In the genomic region with DNA sequence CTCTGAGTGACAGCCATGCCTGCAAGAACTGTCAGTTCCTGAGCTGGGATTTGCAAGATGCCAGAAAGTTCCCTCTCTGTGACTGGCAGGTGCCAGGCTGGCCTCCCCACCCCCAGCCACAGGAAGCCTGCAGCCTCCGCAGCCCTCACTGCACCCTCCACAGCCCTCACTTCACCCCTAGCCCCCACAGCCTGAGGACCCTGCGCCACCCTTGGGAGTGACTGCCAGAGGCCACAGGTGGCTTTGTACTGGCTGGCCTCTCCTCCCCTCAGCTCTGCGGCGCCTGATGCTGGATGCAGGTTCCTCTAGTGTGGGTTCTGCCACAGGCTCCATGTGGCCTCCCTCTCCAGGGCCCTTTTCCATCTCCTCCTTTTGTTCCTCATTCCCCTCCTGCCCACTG, we compare ENCODE assay signal across 25 cellular contexts. TPM values are rescaled to one million over a fixed set of nuclear protein-coding genes. Genes with fewer than 3 reads are reported as not detected.
DNase-seq lines count a peak whose midpoint lies in the region; ATAC-seq and TF ChIP-seq lines count a peak whose summit lies in the region.
"Had no signal": no experiment of that assay in that cellular context is flagged by ENCODE, and none has a peak within 500 bp of the region (broad histone marks: within the 10 kb centered on the region; RNA-seq: fewer than 3 reads in every experiment).

No MANE protein-coding gene starts in this region.

- H4K20me1 ChIP-seq in neural progenitor cell (ENCODE audit: low read depth): no peaks in the 10 kb centered on the region

- intact Hi-C loops in upper lobe of right lung (cut with DNase I): no loop called here

- H3K4me1 ChIP-seq in neural progenitor cell (peaks cover 11% of the 10 kb centered on the region), upper lobe of right lung (no peaks in the 10 kb centered on the region)
- H3K4me1 ChIP-seq: HAP-1 had no signal

- peaks cover 1% of the 10 kb centered on the region for H3K27me3 Mint-ChIP-seq in activated CD4-positive, alpha-beta T cell treated with anti-CD3 and anti-CD28 coated beads, Interleukin-2, amount 10 ng/mL, durations not matched to agents 7 days and 5 days
- H3K27me3 Mint-ChIP-seq in neural progenitor cell (ENCODE audit: insufficient read depth, low read depth): peaks cover 36% of the 10 kb centered on the region
- H3K27me3 Mint-ChIP-seq: CD4-positive, alpha-beta T cell had no signal

- TF ChIP-seq CTCF in neural progenitor cell (IDR thresholded peaks at IDR 0.05): no peak
- no peak for TF ChIP-seq CTCF in upper lobe of right lung (IDR thresholded peaks at IDR 0.05)

- H3K4me3 ChIP-seq in neural progenitor cell (no peak overlapping the region), upper lobe of right lung (no peak overlapping the region)
- H3K4me3 ChIP-seq: GM12878, GM23338, HAP-1, SK-N-MC had no signal

- H3K79me2 ChIP-seq in neural progenitor cell (ENCODE audit: low read depth): no peaks in the 10 kb centered on the region

- H3K36me3 ChIP-seq in neural progenitor cell: no peaks in the 10 kb centered on the region
- H3K36me3 ChIP-seq in upper lobe of right lung: no peaks in the 10 kb centered on the region
- H3K36me3 ChIP-seq: HAP-1 had no signal

- no peak for ATAC-seq in upper lobe of right lung
- ATAC-seq: GM12878, GM23338 had no signal

- no peaks in the 10 kb centered on the region for H3K36me3 Mint-ChIP-seq in activated CD4-positive, alpha-beta T cell treated with anti-CD3 and anti-CD28 coated beads, Interleukin-2, amount 10 ng/mL, durations not matched to agents 7 days and 5 days (ENCODE audit: low read depth)
- H3K36me3 Mint-ChIP-seq in neural progenitor cell: no peaks in the 10 kb centered on the region

- H3K9me3 ChIP-seq in neural progenitor cell (ENCODE audit: low read depth) (no peaks in the 10 kb centered on the region), upper lobe of right lung (no peaks in the 10 kb centered on the region)
- H3K9me3 ChIP-seq: HAP-1 had no signal

- H3K27ac ChIP-seq in neural progenitor cell (no peak overlapping the region), upper lobe of right lung (no peak overlapping the region)
- H3K27ac ChIP-seq: 22Rv1, SK-N-MC had no signal

- CTCF ChIA-PET in activated CD4-positive, alpha-beta T cell treated with anti-CD3 and anti-CD28 coated beads, Interleukin-2, amount 10 ng/mL, durations not matched to agents 7 days and 5 days (lab: Charles Lee): no interaction called here

- H3K9ac ChIP-seq in neural progenitor cell: no peak overlapping the region

- no peaks in the 10 kb centered on the region for H3K27me3 ChIP-seq in neural progenitor cell
- H3K27me3 ChIP-seq in upper lobe of right lung: no peaks in the 10 kb centered on the region

- no peak overlapping the region for H3K4me3 Mint-ChIP-seq in activated CD4-positive, alpha-beta T cell treated with anti-CD3 and anti-CD28 coated beads, Interleukin-2, amount 10 ng/mL, durations not matched to agents 7 days and 5 days
- no peak overlapping the region for H3K4me3 Mint-ChIP-seq in neural progenitor cell
- H3K4me3 Mint-ChIP-seq: CD4-positive, alpha-beta T cell; GM23338 had no signal

- H3K9me3 Mint-ChIP-seq in activated CD4-positive, alpha-beta T cell treated with anti-CD3 and anti-CD28 coated beads, Interleukin-2, amount 10 ng/mL, durations not matched to agents 7 days and 5 days: no peaks in the 10 kb centered on the region
- H3K9me3 Mint-ChIP-seq in neural progenitor cell: no peaks in the 10 kb centered on the region
- H3K9me3 Mint-ChIP-seq: CD4-positive, alpha-beta T cell; GM23338 had no signal

- no peaks in the 10 kb centered on the region for H3K4me1 Mint-ChIP-seq in activated CD4-positive, alpha-beta T cell treated with anti-CD3 and anti-CD28 coated beads, Interleukin-2, amount 10 ng/mL, durations not matched to agents 7 days and 5 days
- H3K4me1 Mint-ChIP-seq in neural progenitor cell: peaks cover 24% of the 10 kb centered on the region

- no peaks in the 10 kb centered on the region for H3F3A ChIP-seq in neural progenitor cell (ENCODE audit: low read depth)

- H3K4me2 ChIP-seq in neural progenitor cell: no peak overlapping the region
- H3K4me2 ChIP-seq: GM23338 had no signal

- no peak overlapping the region for H2AFZ ChIP-seq in neural progenitor cell (replicated peaks)
- H2AFZ ChIP-seq: GM23338 had no signal

- peak overlapping the region; percentile 55 for H3K27ac Mint-ChIP-seq in activated CD4-positive, alpha-beta T cell treated with anti-CD3 and anti-CD28 coated beads, Interleukin-2, amount 10 ng/mL, durations not matched to agents 7 days and 5 days
- H3K27ac Mint-ChIP-seq in neural progenitor cell: peak overlapping the region; percentile 9
- H3K27ac Mint-ChIP-seq: CD4-positive, alpha-beta T cell; GM23338 had no signal

- POLR2A ChIA-PET in activated CD4-positive, alpha-beta T cell treated with anti-CD3 and anti-CD28 coated beads, Interleukin-2, amount 10 ng/mL, durations not matched to agents 7 days and 5 days (lab: Charles Lee): no interaction called here

- DNase-seq in activated CD4-positive, alpha-beta T cell treated with anti-CD3 and anti-CD28 coated beads, Interleukin-2, amount 10 ng/mL, durations not matched to agents 7 days and 5 days: no peak
- DNase-seq in activated CD4-positive, alpha-beta T cell treated with anti-CD3 and anti-CD28 coated beads, Interleukin-2, amount 50 U/mL, for 1 hour: no peak
- DNase-seq in NCI-H69 (lab: John Stamatoyannopoulos, UW): peak; percentile 57
- DNase-seq in neural progenitor cell (ENCODE audit: low spot score): no peak
- DNase-seq in upper lobe of right lung: peak; percentile 58
- no peak for DNase-seq in SIG-M5 treated with dmso at 0.1 percent for 504 hours (lab: John Stamatoyannopoulos, UW; ENCODE audit: unreplicated experiment)
- DNase-seq in hypothalamus (lab: John Stamatoyannopoulos, UW): no peak
- DNase-seq in GM03348 (ENCODE audit: low spot score): no peak
- DNase-seq: KBM-7, NCI-H2029, NCI-H2227 treated with DMSO at 0.1 percent for 48 hours, NCI-H526 treated with DMSO at 0.1 percent for 48 hours, RPMI8226, SHP77 treated with DMSO at 0.1 percent for 48 hours had no signal

RNA-seq across cellular contexts. Expression of a gene that starts 28.7 kb away (rescaled TPM):
- not detected for total RNA-seq in activated CD4-positive, alpha-beta T cell treated with anti-CD3 and anti-CD28 coated beads, Interleukin-2, amount 10 ng/mL, durations not matched to agents 7 days and 5 days
- total RNA-seq in neural progenitor cell (ENCODE audit: low replicate concordance) (2.0 and 4.5 TPM in 2 replicates), upper lobe of right lung (not detected)
- total RNA-seq: CD4-positive, alpha-beta T cell; Daoy; G401; LHCN-M2; MCF 10A; NCI-H460 had no signal

Comparison
In these comparisons a context has a peak if more than half of its experiments do, and no peak if none do; other contexts are left out.
1. DNase-seq: peak in NCI-H69 (single experiment) and upper lobe of right lung (single experiment); none in activated CD4-positive, alpha-beta T cell treated with anti-CD3 and anti-CD28 coated beads, Interleukin-2, amount 10 ng/mL, durations not matched to agents 7 days and 5 days (single experiment), activated CD4-positive, alpha-beta T cell treated with anti-CD3 and anti-CD28 coated beads, Interleukin-2, amount 50 U/mL, for 1 hour (single experiment), neural progenitor cell (single experiment), SIG-M5 treated with dmso at 0.1 percent for 504 hours (single experiment), hypothalamus (0 of 51) and GM03348 (single experiment).